17 cellular contexts compared by ENCODE assay signal in genomic region chr5:98104454-98105188, GRCh38.
"Had no signal": no experiment of that assay in that cellular context is flagged by ENCODE, and none has a peak within 500 bp of the region (broad histone marks: within the 10 kb centered on the region; RNA-seq: fewer than 3 reads in every experiment).

No MANE protein-coding gene starts in this region.

- H3K27ac Mint-ChIP-seq: activated B cell treated with CpG ODN at 0.5 μM for 24 hours; activated CD4-positive, alpha-beta T cell treated with anti-CD3 and anti-CD28 coated beads, Interleukin-2, amount 10 ng/mL, durations not matched to agents 7 days and 5 days; activated naive CD4-positive, alpha-beta T cell treated with anti-CD3 and anti-CD28 coated beads, Interleukin-2, amount 10 ng/mL, durations not matched to agents 7 days and 5 days; activated T-helper 17 cell treated with anti-CD3 and anti-CD28 coated beads, Interleukin-2, amount 50 U/mL, for 72 hours; effector memory CD8-positive, alpha-beta T cell; natural killer cell treated with Interleukin-12 subunit alpha and Interleukin-12 subunit beta and Interleukin-15 and Interleukin-18, amount 100 ng/mL, for 72 hours had no signal

- H3K27me3 Mint-ChIP-seq: activated B cell treated with CpG ODN at 0.5 μM for 24 hours; activated CD4-positive, alpha-beta T cell treated with anti-CD3 and anti-CD28 coated beads, Interleukin-2, amount 10 ng/mL, durations not matched to agents 7 days and 5 days; activated naive CD4-positive, alpha-beta T cell treated with anti-CD3 and anti-CD28 coated beads, Interleukin-2, amount 10 ng/mL, durations not matched to agents 7 days and 5 days; effector memory CD8-positive, alpha-beta T cell; natural killer cell treated with Interleukin-12 subunit alpha and Interleukin-12 subunit beta and Interleukin-15 and Interleukin-18, amount 100 ng/mL, for 72 hours had no signal

- H3K4me1 ChIP-seq: adrenal gland, psoas muscle, upper lobe of left lung had no signal

- DNase-seq: activated B cell treated with CpG ODN at 0.5 μM for 24 hours; activated CD4-positive, alpha-beta T cell treated with anti-CD3 and anti-CD28 coated beads, Interleukin-2, amount 10 ng/mL, durations not matched to agents 7 days and 5 days; activated CD8-positive, alpha-beta memory T cell treated with anti-CD3 and anti-CD28 coated beads for 24 hours; activated naive CD4-positive, alpha-beta T cell treated with anti-CD3 and anti-CD28 coated beads, Interleukin-2, amount 10 ng/mL, durations not matched to agents 7 days and 5 days; adrenal gland; central memory CD4-positive, alpha-beta T cell; cortex of kidney; effector memory CD8-positive, alpha-beta T cell; hypothalamus; occipital lobe; psoas muscle; stimulated activated CD4-positive, alpha-beta T cell treated with anti-CD3 and anti-CD28 coated beads, Interleukin-12 subunit alpha, Interleukin-12 subunit beta, amount 100 ng/mL, for 4 hours; stimulated activated naive CD4-positive, alpha-beta T cell treated with Interleukin-2 at 50 U/mL for 16 hours; upper lobe of left lung had no signal

- H3K9me3 Mint-ChIP-seq: activated B cell treated with CpG ODN at 0.5 μM for 24 hours; activated CD4-positive, alpha-beta T cell treated with anti-CD3 and anti-CD28 coated beads, Interleukin-2, amount 10 ng/mL, durations not matched to agents 7 days and 5 days; activated naive CD4-positive, alpha-beta T cell treated with anti-CD3 and anti-CD28 coated beads, Interleukin-2, amount 10 ng/mL, durations not matched to agents 7 days and 5 days; effector memory CD8-positive, alpha-beta T cell had no signal

- H3K9me3 ChIP-seq: adrenal gland, psoas muscle, upper lobe of left lung had no signal

- H3K4me3 ChIP-seq: adrenal gland, psoas muscle, upper lobe of left lung had no signal

- H3K27ac ChIP-seq: adrenal gland, epithelial cell of prostate, psoas muscle, upper lobe of left lung had no signal

- H3K27me3 ChIP-seq: adrenal gland, upper lobe of left lung had no signal

- H3K4me1 Mint-ChIP-seq: activated B cell treated with CpG ODN at 0.5 μM for 24 hours; activated CD4-positive, alpha-beta T cell treated with anti-CD3 and anti-CD28 coated beads, Interleukin-2, amount 10 ng/mL, durations not matched to agents 7 days and 5 days; activated naive CD4-positive, alpha-beta T cell treated with anti-CD3 and anti-CD28 coated beads, Interleukin-2, amount 10 ng/mL, durations not matched to agents 7 days and 5 days; activated T-helper 17 cell treated with anti-CD3 and anti-CD28 coated beads, Interleukin-2, amount 50 U/mL, for 72 hours had no signal

- H3K36me3 ChIP-seq: adrenal gland, upper lobe of left lung had no signal

- H3K4me3 Mint-ChIP-seq: activated B cell treated with CpG ODN at 0.5 μM for 24 hours; activated CD4-positive, alpha-beta T cell treated with anti-CD3 and anti-CD28 coated beads, Interleukin-2, amount 10 ng/mL, durations not matched to agents 7 days and 5 days; activated naive CD4-positive, alpha-beta T cell treated with anti-CD3 and anti-CD28 coated beads, Interleukin-2, amount 10 ng/mL, durations not matched to agents 7 days and 5 days; activated T-helper 17 cell treated with anti-CD3 and anti-CD28 coated beads, Interleukin-2, amount 50 U/mL, for 72 hours; effector memory CD8-positive, alpha-beta T cell; natural killer cell treated with Interleukin-12 subunit alpha and Interleukin-12 subunit beta and Interleukin-15 and Interleukin-18, amount 100 ng/mL, for 72 hours had no signal

- ATAC-seq: activated T-helper 17 cell treated with anti-CD3 and anti-CD28 coated beads, Interleukin-2, amount 50 U/mL, for 72 hours; effector memory CD8-positive, alpha-beta T cell; natural killer cell treated with Interleukin-12 subunit alpha and Interleukin-12 subunit beta and Interleukin-15 and Interleukin-18, amount 100 ng/mL, for 72 hours; psoas muscle had no signal

- H3K36me3 Mint-ChIP-seq: activated naive CD4-positive, alpha-beta T cell treated with anti-CD3 and anti-CD28 coated beads, Interleukin-2, amount 10 ng/mL, durations not matched to agents 7 days and 5 days; natural killer cell treated with Interleukin-12 subunit alpha and Interleukin-12 subunit beta and Interleukin-15 and Interleukin-18, amount 100 ng/mL, for 72 hours had no signal
